ENCODE assay signal across 9 cellular contexts in the genomic region with DNA sequence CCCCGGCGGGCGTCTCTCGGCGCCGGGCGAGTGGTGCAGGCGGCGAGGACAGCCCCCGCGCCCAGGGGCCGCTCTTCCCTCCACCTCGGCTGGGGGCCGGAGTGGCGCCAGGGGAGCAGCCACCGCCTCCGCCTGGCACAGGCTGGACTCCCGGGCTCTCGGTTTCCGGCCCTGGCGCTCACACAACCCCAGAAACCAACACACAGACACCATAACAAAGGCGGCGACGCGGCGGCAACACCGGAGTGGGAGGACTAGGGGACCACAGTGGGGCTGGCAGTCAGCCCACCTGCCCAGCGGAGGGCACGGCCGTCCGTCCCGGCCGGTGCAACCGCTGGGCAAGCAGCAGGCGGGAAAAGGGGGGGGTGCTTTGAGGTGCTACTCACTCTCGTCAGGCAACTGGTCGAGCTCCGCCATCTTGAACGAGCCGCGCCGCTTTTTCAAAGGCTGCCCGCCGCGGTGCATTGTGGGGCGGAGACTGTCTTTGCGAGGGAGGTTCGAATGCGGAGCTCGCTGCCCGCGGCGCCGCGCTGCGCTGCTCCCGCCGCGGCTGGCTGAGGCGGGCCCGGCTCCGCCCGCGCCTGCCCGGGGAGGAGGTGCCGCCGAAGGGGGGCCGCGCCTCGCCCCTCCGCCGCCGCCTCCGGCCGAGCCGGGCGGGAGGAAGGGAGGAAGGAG. TPM values are rescaled to one million over a fixed set of nuclear protein-coding genes. Genes with fewer than 3 reads are reported as not detected.
DNase-seq lines count a peak whose midpoint lies in the region; ATAC-seq, FAIRE-seq and TF ChIP-seq lines count a peak whose summit lies in the region.
"Had no signal": no experiment of that assay in that cellular context is flagged by ENCODE, and none has a peak within 500 bp of the region (broad histone marks: within the 10 kb centered on the region; RNA-seq: fewer than 3 reads in every experiment).

Gene LIN9 (minus strand): TSS at position 442 of the 675 bp plus-strand sequence. CDS start 25 bp downstream, at position 417.

- peak; percentile 39 for DNase-seq in BJ (ENCODE audit: low read depth)
- peak; percentile 90 for DNase-seq in GM19239 (ENCODE audit: insufficient read length, low spot score)
- peak; percentile 71 to 87 for DNase-seq in NCI-H524 (lab: John Stamatoyannopoulos, UW)
- DNase-seq in activated CD4-positive, alpha-beta T cell treated with anti-CD3 and anti-CD28 coated beads for 4 hours: peak; percentile 86 to 93
- peak; percentile 91 for DNase-seq in coronary artery (ENCODE audit: low spot score)
- peak; percentile 90 for DNase-seq in left lobe of liver (ENCODE audit: low spot score)
- DNase-seq in stimulated activated CD4-positive, alpha-beta T cell treated with anti-CD3 and anti-CD28 coated beads, Interleukin-1b, Interleukin-23, amount 100 ng/mL, for 48 hours: peak; percentile 92

- POLR2A ChIA-PET in BJ (lab: Charles Lee): interaction anchor here (0.5 kb wide), 1 partner anchor 930 kb away, joined by 6 read pairs; no protein-coding TSS in a partner anchor

- H3K27me3 ChIP-seq in BJ (ENCODE audit: control insufficient read depth, insufficient read depth, low read length): no peaks in the 10 kb centered on the region

- FAIRE-seq in GM19239 (lab: Jason Lieb, UNC): peak; percentile 81
- FAIRE-seq: colon had no signal

- peak within 1 kb of the TSS; percentile 66 to 82 for H3K27ac ChIP-seq in coronary artery

- H3K36me3 ChIP-seq in BJ (ENCODE audit: control insufficient read depth, insufficient read depth, low read length): no peaks in the 10 kb centered on the region

- TF ChIP-seq CTCF in BJ (IDR thresholded peaks at IDR 0.05; ENCODE audit: insufficient read depth, low read depth, low read length): peak; percentile 8; the same call in 1 of the 2 replicates
- TF ChIP-seq CTCF in coronary artery (IDR thresholded peaks at IDR 0.05): no peak

- peak within 1 kb of the TSS; percentile 98 for H3K4me3 ChIP-seq in BJ (ENCODE audit: low read depth, low read length)
- H3K4me3 ChIP-seq in coronary artery: peak within 1 kb of the TSS; percentile 93

- CTCF ChIA-PET in BJ (lab: Yijun Ruan, JAX): interaction anchor here (0.6 to 2.1 kb wide), 6 partner anchors 11 to 965 kb away, joined by 3 to 7 read pairs (median 3); no protein-coding TSS in a partner anchor

- ATAC-seq in HG03442 (IDR thresholded peaks at IDR 0.05; ENCODE audit: unreplicated experiment): peak; percentile 71
- peak; percentile 95 for ATAC-seq in left lobe of liver

RNA-seq across cellular contexts. Expression of gene LIN9, which starts in this region (rescaled TPM):
- 2.1 and 3.5 TPM in 2 replicates for polyA plus RNA-seq in BJ (2011; rRNA removed)
- polyA minus RNA-seq in BJ (2011; rRNA and poly(A)+ RNA removed): 1.2 and 1.6 TPM in 2 replicates
- 0.70 TPM for total RNA-seq in left lobe of liver

Comparison
In these comparisons a context has a peak if more than half of its experiments do, and no peak if none do; other contexts are left out.
1. Peak in every context shown above with its lines: DNase-seq, ATAC-seq, H3K4me3 ChIP-seq and H3K27ac ChIP-seq.
2. Peak in DNase-seq and ATAC-seq in left lobe of liver; RNA of the gene not detected or under 1 TPM.
3. DNase-seq: peak in every context shown above with its lines; median percentile 92 in stimulated activated CD4-positive, alpha-beta T cell treated with anti-CD3 and anti-CD28 coated beads, Interleukin-1b, Interleukin-23, amount 100 ng/mL, for 48 hours; 91 in coronary artery; 90 in GM19239; 90 in left lobe of liver; 90 in activated CD4-positive, alpha-beta T cell treated with anti-CD3 and anti-CD28 coated beads for 4 hours; 79 in NCI-H524; 39 in BJ.